ENCODE assay signal across 9 cellular contexts in the genomic region with DNA sequence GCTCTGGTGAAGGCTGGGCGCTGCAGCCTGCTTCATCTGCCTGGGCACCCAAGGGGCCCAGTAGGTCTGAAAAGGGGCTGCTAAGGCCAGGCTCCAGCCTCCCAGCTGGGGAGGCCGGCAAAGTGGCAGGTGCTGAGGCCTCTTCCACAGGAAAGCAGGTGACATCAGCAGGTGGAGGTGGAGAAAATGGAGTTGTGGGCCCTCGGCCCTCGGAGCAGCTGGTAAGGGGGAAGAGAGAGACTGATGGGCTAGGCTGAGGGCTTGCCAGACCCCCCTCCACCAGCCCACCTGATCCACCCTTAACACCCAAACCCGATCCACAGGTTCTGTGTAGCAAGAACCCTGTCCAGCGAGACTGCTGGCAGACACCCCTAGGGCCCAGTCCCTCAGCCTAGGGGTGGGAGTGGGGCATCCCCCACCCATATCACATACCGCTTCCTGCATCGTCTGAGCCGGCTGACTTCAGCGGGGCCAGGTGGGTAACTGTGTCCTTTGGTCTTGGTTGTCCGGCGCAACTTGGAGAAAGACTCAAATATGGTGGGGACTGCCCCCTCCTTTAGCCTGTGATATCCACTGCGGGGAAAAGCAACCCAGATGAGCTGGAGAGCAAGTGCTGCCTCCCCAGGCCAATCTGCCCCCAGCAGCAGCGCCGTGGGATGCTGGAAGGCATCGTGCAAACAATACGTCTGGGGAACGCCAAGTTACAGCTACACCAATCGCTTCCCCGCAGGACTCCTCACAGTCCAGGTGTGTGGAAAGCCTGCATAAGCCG. TPM values are rescaled to one million over a fixed set of nuclear protein-coding genes. Genes with fewer than 3 reads are reported as not detected.
DNase-seq lines count a peak whose midpoint lies in the region; ATAC-seq and TF ChIP-seq lines count a peak whose summit lies in the region.
"Had no signal": no experiment of that assay in that cellular context is flagged by ENCODE, and none has a peak within 500 bp of the region (broad histone marks: within the 10 kb centered on the region; RNA-seq: fewer than 3 reads in every experiment).

No MANE protein-coding gene starts in this region.

- DNase-seq in DND-41: peak; percentile 27
- no peak for DNase-seq in NT2/D1 (ENCODE audit: low read depth, low spot score)
- DNase-seq in dorsolateral prefrontal cortex: no peak
- no peak for DNase-seq in NCI-H510A (lab: John Stamatoyannopoulos, UW)
- no peak for DNase-seq in middle frontal gyrus (ENCODE audit: extremely low spot score, low spot score)

- no peaks in the 10 kb centered on the region for H3K27me3 ChIP-seq in DND-41 (ENCODE audit: insufficient read depth, low read length, poor library complexity)
- H3K27me3 ChIP-seq in NT2/D1 (ENCODE audit: insufficient read depth, insufficient read length): no peaks in the 10 kb centered on the region
- H3K27me3 ChIP-seq in dorsolateral prefrontal cortex: no peaks in the 10 kb centered on the region
- no peaks in the 10 kb centered on the region for H3K27me3 ChIP-seq in neutrophil

- H3K36me3 ChIP-seq in DND-41 (ENCODE audit: insufficient read depth, low read length) (peaks cover 59% of the 10 kb centered on the region), NT2/D1 (ENCODE audit: insufficient read depth, insufficient read length, low read length) (peaks cover 52% of the 10 kb centered on the region), neutrophil (peaks cover 27% of the 10 kb centered on the region)

- peak overlapping the region; percentile 93 for H3K9ac ChIP-seq in DND-41 (ENCODE audit: low read depth, low read length)
- H3K9ac ChIP-seq in NT2/D1 (ENCODE audit: insufficient read length, low read depth): peak overlapping the region; percentile 95

- H3K4me1 ChIP-seq in DND-41 (ENCODE audit: insufficient read depth, low read length): peaks cover 36% of the 10 kb centered on the region
- peaks cover 2% of the 10 kb centered on the region for H3K4me1 ChIP-seq in NT2/D1 (ENCODE audit: insufficient read depth, insufficient read length)
- peaks cover 20 to 27% of the 10 kb centered on the region in 2 experiments for H3K4me1 ChIP-seq in neutrophil (ENCODE audit: control insufficient read depth in 1 of 2, insufficient read depth in 1 of 2, low read depth in 1 of 2, low read length in 1 of 2)

- H3K27ac ChIP-seq in DND-41 (ENCODE audit: low read length) (peak overlapping the region; percentile 95), dorsolateral prefrontal cortex (peak overlapping the region in 43 of 59 donors; percentile 22 to 100 (median 98)), neutrophil (peak overlapping the region; percentile 89)

- peaks cover 26% of the 10 kb centered on the region for H4K20me1 ChIP-seq in DND-41 (ENCODE audit: insufficient read depth, low read length)

- ATAC-seq in DND-41 (ENCODE audit: insufficient read depth, low read depth) (no peak), HG03521 (IDR thresholded peaks at IDR 0.05; ENCODE audit: unreplicated experiment) (no peak), HG02759 (IDR thresholded peaks at IDR 0.05; ENCODE audit: unreplicated experiment) (no peak)

- intact Hi-C loops in dorsolateral prefrontal cortex (cut with DNase I): loop anchor here (2.0 to 10.0 kb wide), 5 partner anchors 18 to 878 kb away; partner anchors contain the start of genes CRKL (in 2 of the 2), LZTR1 (in 1 of the 2), PI4KA (in 1 of the 2) and SNAP29 (in 1 of the 2)

- TF ChIP-seq CTCF in DND-41 (IDR thresholded peaks at IDR 0.05; ENCODE audit: borderline replicate concordance, extremely low read depth, low read length, poor library complexity, severe bottlenecking) (peak; percentile 23), dorsolateral prefrontal cortex (IDR thresholded peaks at IDR 0.05 in 54 of 56, conservative IDR thresholded peaks at IDR 0.05 in 2 of 56; ENCODE audit: low read depth in 1 of 56, partially characterized antibody in 56 of 56) (no peak), neutrophil (IDR thresholded peaks at IDR 0.05) (no peak)

- peaks cover 40% of the 10 kb centered on the region for H3K79me2 ChIP-seq in DND-41 (ENCODE audit: insufficient read depth, low read length)

- no peak overlapping the region for H2AFZ ChIP-seq in DND-41 (ENCODE audit: low read depth, low read length)

- H3K4me3 ChIP-seq in DND-41 (ENCODE audit: low read depth in 1 of 2, low read length in 2 of 2): peak overlapping the region; percentile 84 to 99; a peak in 3 of 4 replicates
- H3K4me3 ChIP-seq in NT2/D1 (ENCODE audit: insufficient read length, low read depth): peak overlapping the region; percentile 76
- peak overlapping the region; percentile 55 to 100 (median 87) for H3K4me3 ChIP-seq in dorsolateral prefrontal cortex
- H3K4me3 ChIP-seq in neutrophil (ENCODE audit: low read depth in 1 of 2, low read length in 1 of 2): peak overlapping the region; percentile 80 to 91

- peak overlapping the region; percentile 100 for H3K4me2 ChIP-seq in DND-41 (ENCODE audit: insufficient read depth, low read length)

- no peaks in the 10 kb centered on the region for H3K9me3 ChIP-seq in DND-41 (ENCODE audit: insufficient read depth, low read length, severe bottlenecking)
- no peaks in the 10 kb centered on the region for H3K9me3 ChIP-seq in NT2/D1 (ENCODE audit: insufficient read depth, low read length)
- no peaks in the 10 kb centered on the region for H3K9me3 ChIP-seq in neutrophil

RNA-seq across cellular contexts. Expression of gene THAP7, which starts 1.5 kb away (rescaled TPM):
- 10 to 100 TPM; 17.9 to 37.3 (median 26.6) TPM for total RNA-seq in dorsolateral prefrontal cortex

RNA-seq across cellular contexts. Expression of gene P2RX6, which starts 14.6 kb away (rescaled TPM):
- total RNA-seq in dorsolateral prefrontal cortex: 10 to 100 TPM in 113 of 120 experiments, 1 to 10 TPM in 7; 8.0 to 33.6 (median 14.2) TPM

RNA-seq across cellular contexts. Expression of gene LZTR1, which starts 18.3 kb away (rescaled TPM):
- total RNA-seq in dorsolateral prefrontal cortex: 100 to 1,000 TPM in 5 of 120 experiments, 10 to 100 TPM in 115; 48.3 to 115 (median 73.6) TPM

RNA-seq across cellular contexts. Expression of gene SLC7A4, which starts 32.0 kb away (rescaled TPM):
- 10 to 100 TPM in 14 of 120 experiments, 1 to 10 TPM in 106; 2.2 to 13.5 (median 7.9) TPM for total RNA-seq in dorsolateral prefrontal cortex
- total RNA-seq: RPMI7951 had no signal

RNA-seq across cellular contexts. Expression of gene AIFM3, which starts 33.3 kb away (rescaled TPM):
- 100 to 1,000 TPM in 39 of 120 experiments, 10 to 100 TPM in 81; 45.5 to 214 (median 90.2) TPM for total RNA-seq in dorsolateral prefrontal cortex
- total RNA-seq: RPMI7951 had no signal
